ENCODE assay signal across 3 cellular contexts in the genomic region with DNA sequence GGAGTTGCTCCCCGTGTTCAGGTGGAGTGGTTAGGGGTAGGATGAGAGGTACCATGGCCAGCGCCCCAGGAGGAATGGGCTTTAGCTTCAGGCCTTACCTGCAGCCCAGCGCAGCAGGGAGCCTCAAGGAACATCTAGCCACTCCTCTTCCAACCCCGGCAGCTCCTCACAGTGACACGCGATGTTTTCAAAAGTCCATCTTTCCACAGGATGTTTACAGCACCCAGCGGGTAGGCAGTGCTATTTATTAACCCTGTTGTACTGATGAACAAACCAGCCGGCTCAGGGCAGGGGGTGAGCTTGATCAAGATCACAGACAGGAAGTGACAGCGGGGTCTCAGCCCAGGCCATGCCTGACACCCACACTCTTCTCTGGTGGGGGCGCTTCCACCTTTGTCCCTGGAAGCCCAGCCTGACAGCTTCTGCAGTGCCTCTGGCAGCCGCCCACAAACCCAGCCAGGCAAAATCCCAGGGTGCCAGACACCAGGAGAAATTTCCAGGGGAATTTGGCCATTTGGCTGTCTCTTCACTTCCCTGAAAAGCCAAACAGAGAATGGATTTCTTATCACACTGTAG.
TF ChIP-seq lines count a peak whose summit lies in the region.

No MANE protein-coding gene starts in this region.

TF ChIP-seq in A549, 52 proteins besides CTCF, POLR2A, EP300 and RAD21 (continued from another document):
- TF ChIP-seq, protein P1, sequence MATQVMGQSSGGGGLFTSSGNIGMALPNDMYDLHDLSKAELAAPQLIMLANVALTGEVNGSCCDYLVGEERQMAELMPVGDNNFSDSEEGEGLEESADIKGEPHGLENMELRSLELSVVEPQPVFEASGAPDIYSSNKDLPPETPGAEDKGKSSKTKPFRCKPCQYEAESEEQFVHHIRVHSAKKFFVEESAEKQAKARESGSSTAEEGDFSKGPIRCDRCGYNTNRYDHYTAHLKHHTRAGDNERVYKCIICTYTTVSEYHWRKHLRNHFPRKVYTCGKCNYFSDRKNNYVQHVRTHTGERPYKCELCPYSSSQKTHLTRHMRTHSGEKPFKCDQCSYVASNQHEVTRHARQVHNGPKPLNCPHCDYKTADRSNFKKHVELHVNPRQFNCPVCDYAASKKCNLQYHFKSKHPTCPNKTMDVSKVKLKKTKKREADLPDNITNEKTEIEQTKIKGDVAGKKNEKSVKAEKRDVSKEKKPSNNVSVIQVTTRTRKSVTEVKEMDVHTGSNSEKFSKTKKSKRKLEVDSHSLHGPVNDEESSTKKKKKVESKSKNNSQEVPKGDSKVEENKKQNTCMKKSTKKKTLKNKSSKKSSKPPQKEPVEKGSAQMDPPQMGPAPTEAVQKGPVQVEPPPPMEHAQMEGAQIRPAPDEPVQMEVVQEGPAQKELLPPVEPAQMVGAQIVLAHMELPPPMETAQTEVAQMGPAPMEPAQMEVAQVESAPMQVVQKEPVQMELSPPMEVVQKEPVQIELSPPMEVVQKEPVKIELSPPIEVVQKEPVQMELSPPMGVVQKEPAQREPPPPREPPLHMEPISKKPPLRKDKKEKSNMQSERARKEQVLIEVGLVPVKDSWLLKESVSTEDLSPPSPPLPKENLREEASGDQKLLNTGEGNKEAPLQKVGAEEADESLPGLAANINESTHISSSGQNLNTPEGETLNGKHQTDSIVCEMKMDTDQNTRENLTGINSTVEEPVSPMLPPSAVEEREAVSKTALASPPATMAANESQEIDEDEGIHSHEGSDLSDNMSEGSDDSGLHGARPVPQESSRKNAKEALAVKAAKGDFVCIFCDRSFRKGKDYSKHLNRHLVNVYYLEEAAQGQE (IDR thresholded peaks at IDR 0.05) = peak; percentile 42; the same call in 1 of the 2 replicates

TF ChIP-seq in GM23338, 12 proteins besides CTCF, POLR2A, EP300 and RAD21:
- TF ChIP-seq, protein P1 (IDR thresholded peaks at IDR 0.05; ENCODE audit: unreplicated experiment) = peak; percentile 74
- TF ChIP-seq EZH2 (IDR thresholded peaks at IDR 0.05; ENCODE audit: low read depth, unreplicated experiment) = no peak

TF ChIP-seq in WTC11, 78 proteins besides CTCF, POLR2A, EP300 and RAD21 (continued from another document and continues in another):
- TF ChIP-seq USF2 (CRISPR knock-in tag; IDR thresholded peaks at IDR 0.05) (no peak), ZNF423 (CRISPR knock-in tag; IDR thresholded peaks at IDR 0.05) (no peak), FOXK1 (CRISPR knock-in tag; IDR thresholded peaks at IDR 0.05) (0 out of 2 replicates have a peak, but pooled peaks have one; percentile 27), ZNF263 (CRISPR knock-in tag; IDR thresholded peaks at IDR 0.05; ENCODE audit: low read depth) (no peak), KAT7 (CRISPR knock-in tag; IDR thresholded peaks at IDR 0.05; ENCODE audit: borderline replicate concordance) (no peak), ZNF512 (CRISPR knock-in tag; IDR thresholded peaks at IDR 0.05; ENCODE audit: borderline replicate concordance) (no peak), HMGA2 (CRISPR knock-in tag; IDR thresholded peaks at IDR 0.05) (no peak), ZNF281 (CRISPR knock-in tag; IDR thresholded peaks at IDR 0.05) (no peak), ZNF671 (CRISPR knock-in tag; IDR thresholded peaks at IDR 0.05) (no peak), EMX1 (CRISPR knock-in tag; IDR thresholded peaks at IDR 0.05) (no peak), JAZF1 (CRISPR knock-in tag; IDR thresholded peaks at IDR 0.05) (no peak), NFATC4 (CRISPR knock-in tag; IDR thresholded peaks at IDR 0.05) (no peak), ZNF232 (CRISPR knock-in tag; IDR thresholded peaks at IDR 0.05) (0 out of 2 replicates have a peak, but pooled peaks have one; percentile 39), JUN (CRISPR knock-in tag; IDR thresholded peaks at IDR 0.05) (no peak), CREB1 (CRISPR knock-in tag; IDR thresholded peaks at IDR 0.05) (no peak), MXD4 (CRISPR knock-in tag; IDR thresholded peaks at IDR 0.05; ENCODE audit: borderline replicate concordance) (no peak), NFE2L1 (CRISPR knock-in tag; IDR thresholded peaks at IDR 0.05) (0 out of 2 replicates have a peak, but pooled peaks have one; percentile 36), AFF4 (CRISPR knock-in tag; IDR thresholded peaks at IDR 0.05; ENCODE audit: borderline replicate concordance) (no peak), E2F4 (CRISPR knock-in tag; IDR thresholded peaks at IDR 0.05; ENCODE audit: borderline replicate concordance, low read depth) (no peak)
- TF ChIP-seq, protein P2, sequence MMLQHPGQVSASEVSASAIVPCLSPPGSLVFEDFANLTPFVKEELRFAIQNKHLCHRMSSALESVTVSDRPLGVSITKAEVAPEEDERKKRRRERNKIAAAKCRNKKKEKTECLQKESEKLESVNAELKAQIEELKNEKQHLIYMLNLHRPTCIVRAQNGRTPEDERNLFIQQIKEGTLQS (CRISPR knock-in tag; conservative IDR thresholded peaks at IDR 0.05) = no peak
- TF ChIP-seq, protein P3, sequence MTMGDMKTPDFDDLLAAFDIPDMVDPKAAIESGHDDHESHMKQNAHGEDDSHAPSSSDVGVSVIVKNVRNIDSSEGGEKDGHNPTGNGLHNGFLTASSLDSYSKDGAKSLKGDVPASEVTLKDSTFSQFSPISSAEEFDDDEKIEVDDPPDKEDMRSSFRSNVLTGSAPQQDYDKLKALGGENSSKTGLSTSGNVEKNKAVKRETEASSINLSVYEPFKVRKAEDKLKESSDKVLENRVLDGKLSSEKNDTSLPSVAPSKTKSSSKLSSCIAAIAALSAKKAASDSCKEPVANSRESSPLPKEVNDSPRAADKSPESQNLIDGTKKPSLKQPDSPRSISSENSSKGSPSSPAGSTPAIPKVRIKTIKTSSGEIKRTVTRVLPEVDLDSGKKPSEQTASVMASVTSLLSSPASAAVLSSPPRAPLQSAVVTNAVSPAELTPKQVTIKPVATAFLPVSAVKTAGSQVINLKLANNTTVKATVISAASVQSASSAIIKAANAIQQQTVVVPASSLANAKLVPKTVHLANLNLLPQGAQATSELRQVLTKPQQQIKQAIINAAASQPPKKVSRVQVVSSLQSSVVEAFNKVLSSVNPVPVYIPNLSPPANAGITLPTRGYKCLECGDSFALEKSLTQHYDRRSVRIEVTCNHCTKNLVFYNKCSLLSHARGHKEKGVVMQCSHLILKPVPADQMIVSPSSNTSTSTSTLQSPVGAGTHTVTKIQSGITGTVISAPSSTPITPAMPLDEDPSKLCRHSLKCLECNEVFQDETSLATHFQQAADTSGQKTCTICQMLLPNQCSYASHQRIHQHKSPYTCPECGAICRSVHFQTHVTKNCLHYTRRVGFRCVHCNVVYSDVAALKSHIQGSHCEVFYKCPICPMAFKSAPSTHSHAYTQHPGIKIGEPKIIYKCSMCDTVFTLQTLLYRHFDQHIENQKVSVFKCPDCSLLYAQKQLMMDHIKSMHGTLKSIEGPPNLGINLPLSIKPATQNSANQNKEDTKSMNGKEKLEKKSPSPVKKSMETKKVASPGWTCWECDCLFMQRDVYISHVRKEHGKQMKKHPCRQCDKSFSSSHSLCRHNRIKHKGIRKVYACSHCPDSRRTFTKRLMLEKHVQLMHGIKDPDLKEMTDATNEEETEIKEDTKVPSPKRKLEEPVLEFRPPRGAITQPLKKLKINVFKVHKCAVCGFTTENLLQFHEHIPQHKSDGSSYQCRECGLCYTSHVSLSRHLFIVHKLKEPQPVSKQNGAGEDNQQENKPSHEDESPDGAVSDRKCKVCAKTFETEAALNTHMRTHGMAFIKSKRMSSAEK (CRISPR knock-in tag; IDR thresholded peaks at IDR 0.05; ENCODE audit: borderline replicate concordance) = no peak
